In genomic region chr15:82129769-82130168, GRCh38 we compare ENCODE assay signal across 15 cellular contexts.
DNase-seq lines count a peak whose midpoint lies in the region; ATAC-seq, FAIRE-seq and TF ChIP-seq lines count a peak whose summit lies in the region.
"Had no signal": no experiment of that assay in that cellular context is flagged by ENCODE, and none has a peak within 500 bp of the region (broad histone marks: within the 10 kb centered on the region; RNA-seq: fewer than 3 reads in every experiment).

No MANE protein-coding gene starts in this region.

- TF ChIP-seq EP300 in A549 (IDR thresholded peaks at IDR 0.05), result 0 out of 5 replicates have a peak, but pooled peaks of 1 of the 2 experiments have one; percentile 12

- H3K27ac ChIP-seq in A549, result peak overlapping the region in 1 of 2 experiments; percentile 59; a peak in 3 of 6 replicates
- H3K27ac ChIP-seq: left ventricle myocardium inferior had no signal

- CTCF ChIA-PET in A549 (lab: Yijun Ruan, JAX), result interaction anchor here (1.0 to 33.1 kb wide), 5 partner anchors 8 to 35 kb away, joined by 3 to 570 read pairs (median 5); no protein-coding TSS in a partner anchor

- 10% methylated on average over 5 of the region's 5 CpGs for WGBS in A549 (ENCODE audit: missing lambda C conversion rate)

- TF ChIP-seq CTCF in A549 (IDR thresholded peaks at IDR 0.05), result no peak
- TF ChIP-seq CTCF in astrocyte of the spinal cord (IDR thresholded peaks at IDR 0.05; ENCODE audit: low read depth, low read length), result no peak

- H3K4me1 ChIP-seq in A549, result peaks cover 45% of the 10 kb centered on the region
- H3K4me1 ChIP-seq: left ventricle myocardium inferior had no signal

- peak; percentile 62 to 69 for ATAC-seq in A549
- no peak for ATAC-seq in GM19463 (IDR thresholded peaks at IDR 0.05; ENCODE audit: unreplicated experiment)
- no peak for ATAC-seq in HG03280 (IDR thresholded peaks at IDR 0.05; ENCODE audit: unreplicated experiment)
- ATAC-seq: T-helper 17 cell had no signal

- peak; percentile 82 for FAIRE-seq in A549 (lab: Jason Lieb, UNC)
- FAIRE-seq: endothelial cell of umbilical vein had no signal

- H3K4me2 ChIP-seq in A549, result peak overlapping the region; percentile 56

- DNase-seq in A549 (ENCODE audit: low read depth in 1 of 2, low spot score in 1 of 2), result peak in 1 of 2 experiments; percentile 43
- peak; percentile 96 for DNase-seq in HS-27A (ENCODE audit: low read depth)
- peak; percentile 91 for DNase-seq in astrocyte of the spinal cord (ENCODE audit: low read depth, low spot score)
- DNase-seq in left kidney (ENCODE audit: low read depth, low spot score), result peak; percentile 75
- DNase-seq in OCI-M2 (lab: John Stamatoyannopoulos, UW; ENCODE audit: unreplicated experiment), result no peak
- no peak for DNase-seq in cerebellar cortex (ENCODE audit: low spot score)
- DNase-seq: activated naive CD8-positive, alpha-beta T cell treated with anti-CD3 and anti-CD28 coated beads, Interleukin-2, amount 10 ng/mL, durations not matched to agents 7 days and 5 days; AML-193; left ventricle myocardium inferior; NCI-H82; T-helper 17 cell; trophoblast cell had no signal

- TF ChIP-seq POLR2A in A549 (IDR thresholded peaks at IDR 0.05; ENCODE audit: low read length), result no peak

- H3K4me3 ChIP-seq in A549 (no peak overlapping the region), astrocyte of the spinal cord (ENCODE audit: low read depth, low read length) (no peak overlapping the region)
- H3K4me3 ChIP-seq: left ventricle myocardium inferior had no signal

- POLR2A ChIA-PET in A549 (lab: Yijun Ruan, JAX), result no interaction called here

- no peaks in the 10 kb centered on the region for H3K9me3 ChIP-seq in A549
- H3K9me3 ChIP-seq: left ventricle myocardium inferior had no signal

- no peak for TF ChIP-seq RAD21 in A549 (conservative IDR thresholded peaks at IDR 0.05 in 1 of 2, IDR thresholded peaks at IDR 0.05 in 1 of 2)

- in situ Hi-C loops in astrocyte of the spinal cord (cut with HindIII; ENCODE audit: low sequenced_read_pairs), result no loop called here

TF ChIP-seq in A549, 52 proteins besides CTCF, POLR2A, EP300 and RAD21:
- TF ChIP-seq TFCP2L1 (CRISPR knock-in tag; IDR thresholded peaks at IDR 0.05) (no peak), FOSL2 (IDR thresholded peaks at IDR 0.05) (peak; percentile 43), FOSL2 (CRISPR knock-in tag; IDR thresholded peaks at IDR 0.05) (peak; percentile 32; the same call in 1 of the 2 replicates), SMC3 (IDR thresholded peaks at IDR 0.05) (no peak), RCOR1 (IDR thresholded peaks at IDR 0.05; ENCODE audit: low read depth, low read length) (no peak), HOXB5 (CRISPR knock-in tag; IDR thresholded peaks at IDR 0.05) (no peak), FOXS1 (CRISPR knock-in tag; IDR thresholded peaks at IDR 0.05) (no peak), RARB (CRISPR knock-in tag; IDR thresholded peaks at IDR 0.05) (no peak), JUN (IDR thresholded peaks at IDR 0.05) (peak; percentile 24 to 27; a peak in 1 of 5 replicates), HOXB13 (CRISPR knock-in tag; IDR thresholded peaks at IDR 0.05; ENCODE audit: low read depth) (no peak), CBX2 (IDR thresholded peaks at IDR 0.05; ENCODE audit: borderline replicate concordance, low read depth) (no peak), ZFP36 (IDR thresholded peaks at IDR 0.05; ENCODE audit: borderline replicate concordance, partially characterized antibody) (no peak), PHF8 (IDR thresholded peaks at IDR 0.05; ENCODE audit: borderline replicate concordance, low read depth) (no peak), JUNB (IDR thresholded peaks at IDR 0.05) (peak; percentile 60)
- TF ChIP-seq, protein P1, sequence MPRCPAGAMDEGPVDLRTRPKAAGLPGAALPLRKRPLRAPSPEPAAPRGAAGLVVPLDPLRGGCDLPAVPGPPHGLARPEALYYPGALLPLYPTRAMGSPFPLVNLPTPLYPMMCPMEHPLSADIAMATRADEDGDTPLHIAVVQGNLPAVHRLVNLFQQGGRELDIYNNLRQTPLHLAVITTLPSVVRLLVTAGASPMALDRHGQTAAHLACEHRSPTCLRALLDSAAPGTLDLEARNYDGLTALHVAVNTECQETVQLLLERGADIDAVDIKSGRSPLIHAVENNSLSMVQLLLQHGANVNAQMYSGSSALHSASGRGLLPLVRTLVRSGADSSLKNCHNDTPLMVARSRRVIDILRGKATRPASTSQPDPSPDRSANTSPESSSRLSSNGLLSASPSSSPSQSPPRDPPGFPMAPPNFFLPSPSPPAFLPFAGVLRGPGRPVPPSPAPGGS (IDR thresholded peaks at IDR 0.05), result no peak

Comparison
In these comparisons a context has a peak if more than half of its experiments do, and no peak if none do; other contexts are left out.
1. ATAC-seq: peak in A549 (2 of 2); none in GM19463 (single experiment) and HG03280 (single experiment).
2. DNase-seq: peak in HS-27A (single experiment), astrocyte of the spinal cord (single experiment) and left kidney (single experiment); none in OCI-M2 (single experiment) and cerebellar cortex (single experiment).